Comparison of ENCODE assay signal across 8 cellular contexts in genomic region chr1:22005261-22006149, GRCh38. TPM values are rescaled to one million over a fixed set of nuclear protein-coding genes. Genes with fewer than 3 reads are reported as not detected.
DNase-seq lines count a peak whose midpoint lies in the region; ATAC-seq and TF ChIP-seq lines count a peak whose summit lies in the region.
"Not testable (repeated sequence)": the region's sequence is repeated elsewhere in the genome, so short reads cannot be mapped to it uniquely, and the experiment has no call there.

No MANE protein-coding gene starts in this region.

- CTCF ChIA-PET in MCF 10A (lab: Yijun Ruan, JAX), result interaction anchor here (0.6 kb wide), 1 partner anchor 105 kb away, joined by 4 read pairs; no protein-coding TSS in a partner anchor

- intact Hi-C loops in MCF 10A (cut with micrococcal nuclease); Right ventricle myocardium inferior (cut with DNase I); stomach (cut with DNase I; ENCODE audit: low total_unique reads): not testable (repeated sequence)

- not testable (repeated sequence) for H3K4me3 Mint-ChIP-seq in MCF 10A (ENCODE audit: unreplicated experiment)

- H3K9me3 ChIP-seq in stomach, result not testable (repeated sequence)

- not testable (repeated sequence) for H3K36me3 ChIP-seq in stomach

- TF ChIP-seq POLR2A in stomach (IDR thresholded peaks at IDR 0.05), result not testable (repeated sequence)

- TF ChIP-seq EP300 in stomach (IDR thresholded peaks at IDR 0.05), result not testable (repeated sequence)

- not testable (repeated sequence) for H3K36me3 Mint-ChIP-seq in MCF 10A (ENCODE audit: insufficient read depth, unreplicated experiment)

- not testable (repeated sequence) for H3K4me1 ChIP-seq in stomach

- H3K27me3 Mint-ChIP-seq in MCF 10A (ENCODE audit: insufficient read depth, unreplicated experiment), result not testable (repeated sequence)

- not testable (repeated sequence) for BruUV-seq in MCF 10A (replicated peaks; lab: Mats Ljungman, UMichigan)

- not testable (repeated sequence) for H3K4me1 Mint-ChIP-seq in MCF 10A (ENCODE audit: insufficient read depth, unreplicated experiment)

- in situ Hi-C loops in Caki2 (cut with HindIII; ENCODE audit: low pct_unique_long_range_greater_than_20kb, low sequenced_read_pairs), result not testable (repeated sequence)

- DNase-seq in Caki2 (ENCODE audit: low read depth) (peak; percentile 34), HK-2 (ENCODE audit: unreplicated experiment) (peak; percentile 13), NCI-H69 (lab: John Stamatoyannopoulos, UW) (peak; percentile 67), MCF 10A (ENCODE audit: unreplicated experiment) (peak; percentile 59), myocyte (ENCODE audit: low read depth) (peak; percentile 47), stomach (peak; percentile 68)
- peak; percentile 34 for DNase-seq in activated CD4-positive, alpha-beta T cell treated with anti-CD3 and anti-CD28 coated beads, Interleukin-2, amount 50 U/mL, for 1 hour
- not testable (repeated sequence) for DNase-seq in Right ventricle myocardium inferior (ENCODE audit: missing footprints)

- H3K9me3 Mint-ChIP-seq in MCF 10A (ENCODE audit: unreplicated experiment), result not testable (repeated sequence)

- WGBS in stomach, 5 donors, result 43 to 69% (median 63%) methylated on average over 10 to 18 of the region's 18 CpGs

- H3K4me3 ChIP-seq in stomach, result not testable (repeated sequence)

- H3K27ac ChIP-seq in stomach, result not testable (repeated sequence)

- TF ChIP-seq CTCF in MCF 10A (IDR thresholded peaks at IDR 0.05; ENCODE audit: unreplicated experiment), result peak; percentile 35
- peak in 4 of 7 experiments; percentile 11 to 20 (median 16) for TF ChIP-seq CTCF in stomach (IDR thresholded peaks at IDR 0.05)

- ATAC-seq in Right ventricle myocardium inferior, result peak; percentile 78

- not testable (repeated sequence) for H3K27ac Mint-ChIP-seq in MCF 10A (ENCODE audit: low read depth, unreplicated experiment)

- not testable (repeated sequence) for H3K27me3 ChIP-seq in stomach

- POLR2A ChIA-PET in MCF 10A (lab: Yijun Ruan, JAX), result not testable (repeated sequence)

RNA-seq across cellular contexts. Expression of gene CELA3A, which starts 4.0 kb away (rescaled TPM):
- total RNA-seq in Caki2 (2014; rRNA removed; shearing (Covaris generic); ENCODE audit: low replicate concordance), result not detected in 2 replicates
- total RNA-seq in MCF 10A (2022) (not detected in 2 replicates), Right ventricle myocardium inferior (not detected), myocyte (0.78 and 2.6 TPM in 2 replicates), stomach (10 to 100 TPM in 1 of 5 donors, 1 to 10 TPM in 1, not detected in 3; 3.6 to 17.2 TPM)
- 0.18 TPM for polyA plus RNA-seq in myocyte (2012)
- polyA plus RNA-seq in stomach, result 10 to 100 TPM in 2 of 3 donors, 1 to 10 TPM in 1; 7.0 to 62.9 (median 53.2) TPM

RNA-seq across cellular contexts. Expression of gene CELA3B, which starts 28.7 kb away (rescaled TPM):
- not detected in 2 replicates for total RNA-seq in Caki2 (2014; rRNA removed; shearing (Covaris generic); ENCODE audit: low replicate concordance)
- not detected in 2 replicates for total RNA-seq in MCF 10A (2022)
- not detected for total RNA-seq in Right ventricle myocardium inferior
- total RNA-seq in myocyte, result not detected in 2 replicates
- polyA plus RNA-seq in myocyte (2012), result not detected
- total RNA-seq in stomach, result 10 to 100 TPM in 1 of 5 donors, not detected in 4; 84.3 TPM
- polyA plus RNA-seq in stomach, result 10 to 100 TPM in 2 of 3 donors, 1 to 10 TPM in 1; 6.1 to 37.8 (median 18.6) TPM

RNA-seq across cellular contexts. Expression of gene CDC42, which starts 47.0 kb away (rescaled TPM):
- 318 and 331 TPM in 2 replicates for total RNA-seq in Caki2 (2014; rRNA removed; shearing (Covaris generic); ENCODE audit: low replicate concordance)
- total RNA-seq in MCF 10A (2022), result 133 and 141 TPM in 2 replicates
- total RNA-seq in Right ventricle myocardium inferior, result 151 TPM
- 273 and 286 TPM in 2 replicates for total RNA-seq in myocyte
- polyA plus RNA-seq in myocyte (2012), result 183 TPM
- 100 to 1,000 TPM in 2 of 5 donors, 10 to 100 TPM in 3; 72.4 to 425 (median 80.8) TPM for total RNA-seq in stomach
- polyA plus RNA-seq in stomach, result 100 to 1,000 TPM in 2 of 3 donors, 10 to 100 TPM in 1; 91.8 to 242 (median 179) TPM
